1 cellular context compared by ENCODE assay signal in the genomic region with DNA sequence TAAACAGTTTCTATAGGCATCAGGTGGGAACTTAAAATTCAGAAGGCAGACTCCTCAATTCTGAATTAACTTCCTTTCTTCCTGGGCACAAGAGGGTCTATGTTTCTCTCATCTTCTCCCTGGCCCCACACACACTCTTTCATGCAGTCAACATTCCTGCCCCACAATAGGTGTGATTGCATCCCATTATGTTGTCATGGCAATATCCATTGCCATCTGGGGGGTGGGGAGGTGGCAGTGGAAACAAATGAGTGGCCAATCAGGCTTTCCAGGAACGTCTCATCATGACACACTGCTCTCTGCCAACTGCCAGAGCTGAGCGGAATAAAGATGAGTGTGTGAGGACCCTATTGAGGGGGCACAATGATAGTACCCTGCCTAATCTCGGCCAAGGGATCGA.
TF ChIP-seq lines count a peak whose summit lies in the region.

No MANE protein-coding gene starts in this region.

TF ChIP-seq in K562, 482 proteins besides CTCF, POLR2A, EP300 and RAD21:
- TF ChIP-seq, protein P1, sequence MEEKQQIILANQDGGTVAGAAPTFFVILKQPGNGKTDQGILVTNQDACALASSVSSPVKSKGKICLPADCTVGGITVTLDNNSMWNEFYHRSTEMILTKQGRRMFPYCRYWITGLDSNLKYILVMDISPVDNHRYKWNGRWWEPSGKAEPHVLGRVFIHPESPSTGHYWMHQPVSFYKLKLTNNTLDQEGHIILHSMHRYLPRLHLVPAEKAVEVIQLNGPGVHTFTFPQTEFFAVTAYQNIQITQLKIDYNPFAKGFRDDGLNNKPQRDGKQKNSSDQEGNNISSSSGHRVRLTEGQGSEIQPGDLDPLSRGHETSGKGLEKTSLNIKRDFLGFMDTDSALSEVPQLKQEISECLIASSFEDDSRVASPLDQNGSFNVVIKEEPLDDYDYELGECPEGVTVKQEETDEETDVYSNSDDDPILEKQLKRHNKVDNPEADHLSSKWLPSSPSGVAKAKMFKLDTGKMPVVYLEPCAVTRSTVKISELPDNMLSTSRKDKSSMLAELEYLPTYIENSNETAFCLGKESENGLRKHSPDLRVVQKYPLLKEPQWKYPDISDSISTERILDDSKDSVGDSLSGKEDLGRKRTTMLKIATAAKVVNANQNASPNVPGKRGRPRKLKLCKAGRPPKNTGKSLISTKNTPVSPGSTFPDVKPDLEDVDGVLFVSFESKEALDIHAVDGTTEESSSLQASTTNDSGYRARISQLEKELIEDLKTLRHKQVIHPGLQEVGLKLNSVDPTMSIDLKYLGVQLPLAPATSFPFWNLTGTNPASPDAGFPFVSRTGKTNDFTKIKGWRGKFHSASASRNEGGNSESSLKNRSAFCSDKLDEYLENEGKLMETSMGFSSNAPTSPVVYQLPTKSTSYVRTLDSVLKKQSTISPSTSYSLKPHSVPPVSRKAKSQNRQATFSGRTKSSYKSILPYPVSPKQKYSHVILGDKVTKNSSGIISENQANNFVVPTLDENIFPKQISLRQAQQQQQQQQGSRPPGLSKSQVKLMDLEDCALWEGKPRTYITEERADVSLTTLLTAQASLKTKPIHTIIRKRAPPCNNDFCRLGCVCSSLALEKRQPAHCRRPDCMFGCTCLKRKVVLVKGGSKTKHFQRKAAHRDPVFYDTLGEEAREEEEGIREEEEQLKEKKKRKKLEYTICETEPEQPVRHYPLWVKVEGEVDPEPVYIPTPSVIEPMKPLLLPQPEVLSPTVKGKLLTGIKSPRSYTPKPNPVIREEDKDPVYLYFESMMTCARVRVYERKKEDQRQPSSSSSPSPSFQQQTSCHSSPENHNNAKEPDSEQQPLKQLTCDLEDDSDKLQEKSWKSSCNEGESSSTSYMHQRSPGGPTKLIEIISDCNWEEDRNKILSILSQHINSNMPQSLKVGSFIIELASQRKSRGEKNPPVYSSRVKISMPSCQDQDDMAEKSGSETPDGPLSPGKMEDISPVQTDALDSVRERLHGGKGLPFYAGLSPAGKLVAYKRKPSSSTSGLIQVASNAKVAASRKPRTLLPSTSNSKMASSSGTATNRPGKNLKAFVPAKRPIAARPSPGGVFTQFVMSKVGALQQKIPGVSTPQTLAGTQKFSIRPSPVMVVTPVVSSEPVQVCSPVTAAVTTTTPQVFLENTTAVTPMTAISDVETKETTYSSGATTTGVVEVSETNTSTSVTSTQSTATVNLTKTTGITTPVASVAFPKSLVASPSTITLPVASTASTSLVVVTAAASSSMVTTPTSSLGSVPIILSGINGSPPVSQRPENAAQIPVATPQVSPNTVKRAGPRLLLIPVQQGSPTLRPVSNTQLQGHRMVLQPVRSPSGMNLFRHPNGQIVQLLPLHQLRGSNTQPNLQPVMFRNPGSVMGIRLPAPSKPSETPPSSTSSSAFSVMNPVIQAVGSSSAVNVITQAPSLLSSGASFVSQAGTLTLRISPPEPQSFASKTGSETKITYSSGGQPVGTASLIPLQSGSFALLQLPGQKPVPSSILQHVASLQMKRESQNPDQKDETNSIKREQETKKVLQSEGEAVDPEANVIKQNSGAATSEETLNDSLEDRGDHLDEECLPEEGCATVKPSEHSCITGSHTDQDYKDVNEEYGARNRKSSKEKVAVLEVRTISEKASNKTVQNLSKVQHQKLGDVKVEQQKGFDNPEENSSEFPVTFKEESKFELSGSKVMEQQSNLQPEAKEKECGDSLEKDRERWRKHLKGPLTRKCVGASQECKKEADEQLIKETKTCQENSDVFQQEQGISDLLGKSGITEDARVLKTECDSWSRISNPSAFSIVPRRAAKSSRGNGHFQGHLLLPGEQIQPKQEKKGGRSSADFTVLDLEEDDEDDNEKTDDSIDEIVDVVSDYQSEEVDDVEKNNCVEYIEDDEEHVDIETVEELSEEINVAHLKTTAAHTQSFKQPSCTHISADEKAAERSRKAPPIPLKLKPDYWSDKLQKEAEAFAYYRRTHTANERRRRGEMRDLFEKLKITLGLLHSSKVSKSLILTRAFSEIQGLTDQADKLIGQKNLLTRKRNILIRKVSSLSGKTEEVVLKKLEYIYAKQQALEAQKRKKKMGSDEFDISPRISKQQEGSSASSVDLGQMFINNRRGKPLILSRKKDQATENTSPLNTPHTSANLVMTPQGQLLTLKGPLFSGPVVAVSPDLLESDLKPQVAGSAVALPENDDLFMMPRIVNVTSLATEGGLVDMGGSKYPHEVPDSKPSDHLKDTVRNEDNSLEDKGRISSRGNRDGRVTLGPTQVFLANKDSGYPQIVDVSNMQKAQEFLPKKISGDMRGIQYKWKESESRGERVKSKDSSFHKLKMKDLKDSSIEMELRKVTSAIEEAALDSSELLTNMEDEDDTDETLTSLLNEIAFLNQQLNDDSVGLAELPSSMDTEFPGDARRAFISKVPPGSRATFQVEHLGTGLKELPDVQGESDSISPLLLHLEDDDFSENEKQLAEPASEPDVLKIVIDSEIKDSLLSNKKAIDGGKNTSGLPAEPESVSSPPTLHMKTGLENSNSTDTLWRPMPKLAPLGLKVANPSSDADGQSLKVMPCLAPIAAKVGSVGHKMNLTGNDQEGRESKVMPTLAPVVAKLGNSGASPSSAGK (IDR thresholded peaks at IDR 0.05): no peak
- TF ChIP-seq RFX1 (IDR thresholded peaks at IDR 0.05) (0 out of 2 replicates have a peak, but pooled peaks have one; percentile 21), SIN3A (IDR thresholded peaks at IDR 0.05; ENCODE audit: borderline replicate concordance in 2 of 2, control insufficient read depth in 1 of 2, low read depth in 2 of 2, low read length in 2 of 2) (no peak), SRSF7 (optimal IDR thresholded peaks at IDR 0.05; ENCODE audit: low read depth, low read length) (no peak)
